10 cellular contexts compared by ENCODE assay signal in the genomic region with DNA sequence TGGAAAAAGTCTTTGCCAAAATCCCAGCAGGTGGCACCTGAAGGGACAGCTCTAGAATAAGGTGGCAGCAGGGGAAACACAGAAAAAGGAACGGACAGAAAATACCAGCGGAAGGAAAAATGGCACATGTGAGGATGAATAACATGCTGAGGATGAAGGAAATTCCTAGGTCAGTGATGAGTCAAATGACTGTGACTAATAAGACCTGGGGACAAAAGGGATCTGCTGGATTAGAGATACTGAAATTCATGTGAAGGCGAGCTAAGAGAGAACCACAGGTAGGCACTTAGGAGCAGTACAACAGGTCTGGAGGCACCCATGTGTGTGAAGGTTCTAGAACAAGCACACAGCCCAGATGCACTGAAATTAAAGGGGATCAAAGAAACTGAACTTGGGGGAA.
DNase-seq lines count a peak whose midpoint lies in the region; ATAC-seq and TF ChIP-seq lines count a peak whose summit lies in the region.
"Had no signal": no experiment of that assay in that cellular context is flagged by ENCODE, and none has a peak within 500 bp of the region (broad histone marks: within the 10 kb centered on the region; RNA-seq: fewer than 3 reads in every experiment).

No MANE protein-coding gene starts in this region.

- no peaks in the 10 kb centered on the region for H3K27me3 Mint-ChIP-seq in WTC11 (ENCODE audit: low read depth)
- no peaks in the 10 kb centered on the region for H3K27me3 Mint-ChIP-seq in stimulated activated naive CD8-positive, alpha-beta T cell treated with anti-CD3 and anti-CD28 coated beads, Interleukin-15, amount 100 ng/mL, for 72 hours

- 0 out of 2 replicates have a peak overlapping the region, but pooled peaks have one; percentile 31 for H3K27ac Mint-ChIP-seq in WTC11
- H3K27ac Mint-ChIP-seq in stimulated activated naive CD8-positive, alpha-beta T cell treated with anti-CD3 and anti-CD28 coated beads, Interleukin-15, amount 100 ng/mL, for 72 hours = peak overlapping the region; percentile 79 to 91

- POLR2A ChIA-PET in WTC11 (lab: Charles Lee) = no interaction called here

- H3K9me3 Mint-ChIP-seq in WTC11 = no peaks in the 10 kb centered on the region
- H3K9me3 Mint-ChIP-seq in stimulated activated naive CD8-positive, alpha-beta T cell treated with anti-CD3 and anti-CD28 coated beads, Interleukin-15, amount 100 ng/mL, for 72 hours = no peaks in the 10 kb centered on the region

- CTCF ChIA-PET in WTC11 (lab: Charles Lee) = interaction anchor here (0.6 kb wide), 1 partner anchor 120 kb away, joined by 4 read pairs; no protein-coding TSS in a partner anchor

- H3K4me3 ChIP-seq in fibroblast of the aortic adventitia (ENCODE audit: low read depth, low read length) = no peak overlapping the region
- H3K4me3 ChIP-seq: SJCRH30 had no signal

- ATAC-seq in WTC11 (no peak), HG03565 (IDR thresholded peaks at IDR 0.05; ENCODE audit: unreplicated experiment) (no peak), GM19463 (IDR thresholded peaks at IDR 0.05; ENCODE audit: unreplicated experiment) (no peak), HG02840 (IDR thresholded peaks at IDR 0.05; ENCODE audit: low FRiP score, unreplicated experiment) (no peak)
- no peak for ATAC-seq in stimulated activated naive CD8-positive, alpha-beta T cell treated with anti-CD3 and anti-CD28 coated beads, Interleukin-15, amount 100 ng/mL, for 72 hours

- peak; percentile 86 for DNase-seq in HCEC 1CT
- DNase-seq in WTC11 (ENCODE audit: low spot score) = no peak
- DNase-seq in fibroblast of the aortic adventitia (ENCODE audit: low read depth) = peak; percentile 54
- no peak for DNase-seq in stimulated activated naive CD8-positive, alpha-beta T cell treated with anti-CD3 and anti-CD28 coated beads, Interleukin-15, amount 100 ng/mL, for 72 hours
- DNase-seq in HuH-7.5 (ENCODE audit: low spot score) = no peak
- DNase-seq: NCI-H1105 treated with DMSO at 0.1 percent for 48 hours, SJCRH30 had no signal

- H3K4me3 Mint-ChIP-seq in WTC11 = no peak overlapping the region
- H3K4me3 Mint-ChIP-seq in stimulated activated naive CD8-positive, alpha-beta T cell treated with anti-CD3 and anti-CD28 coated beads, Interleukin-15, amount 100 ng/mL, for 72 hours = peak overlapping the region; percentile 40 to 74

- H3K4me1 Mint-ChIP-seq in WTC11 = peaks cover 18% of the 10 kb centered on the region
- peaks cover 96% of the 10 kb centered on the region for H3K4me1 Mint-ChIP-seq in stimulated activated naive CD8-positive, alpha-beta T cell treated with anti-CD3 and anti-CD28 coated beads, Interleukin-15, amount 100 ng/mL, for 72 hours

- TF ChIP-seq CTCF in WTC11 (IDR thresholded peaks at IDR 0.05) = no peak
- TF ChIP-seq CTCF in fibroblast of the aortic adventitia (IDR thresholded peaks at IDR 0.05; ENCODE audit: insufficient read depth, low read length) = no peak

- H3K36me3 Mint-ChIP-seq in WTC11 = no peaks in the 10 kb centered on the region

TF ChIP-seq in WTC11, 78 proteins besides CTCF, POLR2A, EP300 and RAD21:
- no peak for TF ChIP-seq CREB1 (CRISPR knock-in tag; IDR thresholded peaks at IDR 0.05)
- TF ChIP-seq OVOL2 (CRISPR knock-in tag; IDR thresholded peaks at IDR 0.05; ENCODE audit: borderline replicate concordance) = no peak
- no peak for TF ChIP-seq NR3C1 (CRISPR knock-in tag; conservative IDR thresholded peaks at IDR 0.05; ENCODE audit: low read depth)
- TF ChIP-seq, protein P1, sequence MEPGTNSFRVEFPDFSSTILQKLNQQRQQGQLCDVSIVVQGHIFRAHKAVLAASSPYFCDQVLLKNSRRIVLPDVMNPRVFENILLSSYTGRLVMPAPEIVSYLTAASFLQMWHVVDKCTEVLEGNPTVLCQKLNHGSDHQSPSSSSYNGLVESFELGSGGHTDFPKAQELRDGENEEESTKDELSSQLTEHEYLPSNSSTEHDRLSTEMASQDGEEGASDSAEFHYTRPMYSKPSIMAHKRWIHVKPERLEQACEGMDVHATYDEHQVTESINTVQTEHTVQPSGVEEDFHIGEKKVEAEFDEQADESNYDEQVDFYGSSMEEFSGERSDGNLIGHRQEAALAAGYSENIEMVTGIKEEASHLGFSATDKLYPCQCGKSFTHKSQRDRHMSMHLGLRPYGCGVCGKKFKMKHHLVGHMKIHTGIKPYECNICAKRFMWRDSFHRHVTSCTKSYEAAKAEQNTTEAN (CRISPR knock-in tag; IDR thresholded peaks at IDR 0.05) = no peak
- no peak for TF ChIP-seq KAT7 (CRISPR knock-in tag; IDR thresholded peaks at IDR 0.05; ENCODE audit: borderline replicate concordance)
- TF ChIP-seq, protein P2, sequence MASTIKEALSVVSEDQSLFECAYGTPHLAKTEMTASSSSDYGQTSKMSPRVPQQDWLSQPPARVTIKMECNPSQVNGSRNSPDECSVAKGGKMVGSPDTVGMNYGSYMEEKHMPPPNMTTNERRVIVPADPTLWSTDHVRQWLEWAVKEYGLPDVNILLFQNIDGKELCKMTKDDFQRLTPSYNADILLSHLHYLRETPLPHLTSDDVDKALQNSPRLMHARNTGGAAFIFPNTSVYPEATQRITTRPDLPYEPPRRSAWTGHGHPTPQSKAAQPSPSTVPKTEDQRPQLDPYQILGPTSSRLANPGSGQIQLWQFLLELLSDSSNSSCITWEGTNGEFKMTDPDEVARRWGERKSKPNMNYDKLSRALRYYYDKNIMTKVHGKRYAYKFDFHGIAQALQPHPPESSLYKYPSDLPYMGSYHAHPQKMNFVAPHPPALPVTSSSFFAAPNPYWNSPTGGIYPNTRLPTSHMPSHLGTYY (CRISPR knock-in tag; IDR thresholded peaks at IDR 0.05) = no peak
- TF ChIP-seq, protein P3, sequence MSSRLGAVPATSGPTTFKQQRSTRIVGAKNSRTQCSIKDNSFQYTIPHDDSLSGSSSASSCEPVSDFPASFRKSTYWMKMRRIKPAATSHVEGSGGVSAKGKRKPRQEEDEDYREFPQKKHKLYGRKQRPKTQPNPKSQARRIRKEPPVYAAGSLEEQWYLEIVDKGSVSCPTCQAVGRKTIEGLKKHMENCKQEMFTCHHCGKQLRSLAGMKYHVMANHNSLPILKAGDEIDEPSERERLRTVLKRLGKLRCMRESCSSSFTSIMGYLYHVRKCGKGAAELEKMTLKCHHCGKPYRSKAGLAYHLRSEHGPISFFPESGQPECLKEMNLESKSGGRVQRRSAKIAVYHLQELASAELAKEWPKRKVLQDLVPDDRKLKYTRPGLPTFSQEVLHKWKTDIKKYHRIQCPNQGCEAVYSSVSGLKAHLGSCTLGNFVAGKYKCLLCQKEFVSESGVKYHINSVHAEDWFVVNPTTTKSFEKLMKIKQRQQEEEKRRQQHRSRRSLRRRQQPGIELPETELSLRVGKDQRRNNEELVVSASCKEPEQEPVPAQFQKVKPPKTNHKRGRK (CRISPR knock-in tag; IDR thresholded peaks at IDR 0.05; ENCODE audit: borderline replicate concordance) = no peak
- TF ChIP-seq, protein P4, sequence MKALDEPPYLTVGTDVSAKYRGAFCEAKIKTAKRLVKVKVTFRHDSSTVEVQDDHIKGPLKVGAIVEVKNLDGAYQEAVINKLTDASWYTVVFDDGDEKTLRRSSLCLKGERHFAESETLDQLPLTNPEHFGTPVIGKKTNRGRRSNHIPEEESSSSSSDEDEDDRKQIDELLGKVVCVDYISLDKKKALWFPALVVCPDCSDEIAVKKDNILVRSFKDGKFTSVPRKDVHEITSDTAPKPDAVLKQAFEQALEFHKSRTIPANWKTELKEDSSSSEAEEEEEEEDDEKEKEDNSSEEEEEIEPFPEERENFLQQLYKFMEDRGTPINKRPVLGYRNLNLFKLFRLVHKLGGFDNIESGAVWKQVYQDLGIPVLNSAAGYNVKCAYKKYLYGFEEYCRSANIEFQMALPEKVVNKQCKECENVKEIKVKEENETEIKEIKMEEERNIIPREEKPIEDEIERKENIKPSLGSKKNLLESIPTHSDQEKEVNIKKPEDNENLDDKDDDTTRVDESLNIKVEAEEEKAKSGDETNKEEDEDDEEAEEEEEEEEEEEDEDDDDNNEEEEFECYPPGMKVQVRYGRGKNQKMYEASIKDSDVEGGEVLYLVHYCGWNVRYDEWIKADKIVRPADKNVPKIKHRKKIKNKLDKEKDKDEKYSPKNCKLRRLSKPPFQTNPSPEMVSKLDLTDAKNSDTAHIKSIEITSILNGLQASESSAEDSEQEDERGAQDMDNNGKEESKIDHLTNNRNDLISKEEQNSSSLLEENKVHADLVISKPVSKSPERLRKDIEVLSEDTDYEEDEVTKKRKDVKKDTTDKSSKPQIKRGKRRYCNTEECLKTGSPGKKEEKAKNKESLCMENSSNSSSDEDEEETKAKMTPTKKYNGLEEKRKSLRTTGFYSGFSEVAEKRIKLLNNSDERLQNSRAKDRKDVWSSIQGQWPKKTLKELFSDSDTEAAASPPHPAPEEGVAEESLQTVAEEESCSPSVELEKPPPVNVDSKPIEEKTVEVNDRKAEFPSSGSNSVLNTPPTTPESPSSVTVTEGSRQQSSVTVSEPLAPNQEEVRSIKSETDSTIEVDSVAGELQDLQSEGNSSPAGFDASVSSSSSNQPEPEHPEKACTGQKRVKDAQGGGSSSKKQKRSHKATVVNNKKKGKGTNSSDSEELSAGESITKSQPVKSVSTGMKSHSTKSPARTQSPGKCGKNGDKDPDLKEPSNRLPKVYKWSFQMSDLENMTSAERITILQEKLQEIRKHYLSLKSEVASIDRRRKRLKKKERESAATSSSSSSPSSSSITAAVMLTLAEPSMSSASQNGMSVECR (CRISPR knock-in tag; IDR thresholded peaks at IDR 0.05; ENCODE audit: borderline replicate concordance) = no peak
- TF ChIP-seq CREM (CRISPR knock-in tag; IDR thresholded peaks at IDR 0.05) = no peak
- TF ChIP-seq ZNF317 (CRISPR knock-in tag; IDR thresholded peaks at IDR 0.05; ENCODE audit: borderline replicate concordance, low read depth) = no peak
- TF ChIP-seq, protein P5, sequence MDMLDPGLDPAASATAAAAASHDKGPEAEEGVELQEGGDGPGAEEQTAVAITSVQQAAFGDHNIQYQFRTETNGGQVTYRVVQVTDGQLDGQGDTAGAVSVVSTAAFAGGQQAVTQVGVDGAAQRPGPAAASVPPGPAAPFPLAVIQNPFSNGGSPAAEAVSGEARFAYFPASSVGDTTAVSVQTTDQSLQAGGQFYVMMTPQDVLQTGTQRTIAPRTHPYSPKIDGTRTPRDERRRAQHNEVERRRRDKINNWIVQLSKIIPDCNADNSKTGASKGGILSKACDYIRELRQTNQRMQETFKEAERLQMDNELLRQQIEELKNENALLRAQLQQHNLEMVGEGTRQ (CRISPR knock-in tag; IDR thresholded peaks at IDR 0.05) = no peak

Comparison
In these comparisons a context has a peak if more than half of its experiments do, and no peak if none do; other contexts are left out.
1. DNase-seq: peak in HCEC 1CT (single experiment) and fibroblast of the aortic adventitia (single experiment); none in WTC11 (single experiment), stimulated activated naive CD8-positive, alpha-beta T cell treated with anti-CD3 and anti-CD28 coated beads, Interleukin-15, amount 100 ng/mL, for 72 hours (0 of 2) and HuH-7.5 (single experiment).